8 cellular contexts compared by ENCODE assay signal in genomic region chr13:97627566-97627965, GRCh38.
DNase-seq lines count a peak whose midpoint lies in the region; ATAC-seq, FAIRE-seq and TF ChIP-seq lines count a peak whose summit lies in the region.

No MANE protein-coding gene starts in this region.

- H3K27me3 ChIP-seq in PC-9 (ENCODE audit: insufficient read depth, low read depth) (no peaks in the 10 kb centered on the region), foreskin keratinocyte (no peaks in the 10 kb centered on the region), gastrocnemius medialis (no peaks in the 10 kb centered on the region)

- H3K36me3 ChIP-seq in PC-9 (ENCODE audit: low read depth) (no peaks in the 10 kb centered on the region), gastrocnemius medialis (no peaks in the 10 kb centered on the region)

- ATAC-seq in foreskin keratinocyte (peak; percentile 65), gastrocnemius medialis (peak; percentile 98 to 99), HG03439 (IDR thresholded peaks at IDR 0.05; ENCODE audit: unreplicated experiment) (no peak)

- peak overlapping the region; percentile 20 for H3K4me2 ChIP-seq in PC-9

- H2AFZ ChIP-seq in PC-9, result no peak overlapping the region; the same call in 1 of the 2 replicates

- H4K20me1 ChIP-seq in PC-9 (ENCODE audit: insufficient read depth), result no peaks in the 10 kb centered on the region

- peak; percentile 89 for DNase-seq in H4 (ENCODE audit: low spot score)
- DNase-seq in PC-9, result peak in 1 of 2 experiments; percentile 66
- DNase-seq in foreskin keratinocyte, result peak in 1 of 2 donors; percentile 2
- DNase-seq in gastrocnemius medialis, result peak; percentile 78 to 91
- no peak for DNase-seq in NK-92 treated with Interleukin-12 subunit alpha and Interleukin-12 subunit beta, amount 100 ng/mL, for 24 hours (lab: John Stamatoyannopoulos, UW)
- DNase-seq in NCI-H1105 (lab: John Stamatoyannopoulos, UW), result no peak
- DNase-seq in D721Med (ENCODE audit: insufficient read length, low spot score), result no peak

- TF ChIP-seq POLR2A in gastrocnemius medialis (IDR thresholded peaks at IDR 0.05), result no peak

- POLR2A ChIA-PET in PC-9 (lab: Charles Lee; ENCODE audit: unreplicated experiment), result no interaction called here

- BruUV-seq in PC-9 (replicated peaks; lab: Mats Ljungman, UMichigan), result no TSS peak

- peak overlapping the region; percentile 13; the same call in 1 of the 2 replicates for H3K27ac ChIP-seq in PC-9
- no peak overlapping the region for H3K27ac ChIP-seq in foreskin keratinocyte
- H3K27ac ChIP-seq in gastrocnemius medialis, result peak overlapping the region in 3 of 4 donors; percentile 12 to 63 (median 27)

- intact Hi-C loops in PC-9 (cut with micrococcal nuclease; ENCODE audit: unreplicated experiment), result no loop called here
- intact Hi-C loops in gastrocnemius medialis (cut with DNase I; ENCODE audit: low total_unique reads), result no loop called here

- H3K9me3 ChIP-seq in PC-9 (ENCODE audit: insufficient read depth, low read depth) (no peaks in the 10 kb centered on the region), gastrocnemius medialis (no peaks in the 10 kb centered on the region)

- H3K79me2 ChIP-seq in PC-9 (ENCODE audit: low read depth), result no peaks in the 10 kb centered on the region

- TF ChIP-seq CTCF in PC-9 (conservative IDR thresholded peaks at IDR 0.05) (no peak), foreskin keratinocyte (conservative IDR thresholded peaks at IDR 0.05) (no peak), gastrocnemius medialis (IDR thresholded peaks at IDR 0.05 in 4 of 5, conservative IDR thresholded peaks at IDR 0.05 in 1 of 5) (no peak), D721Med (IDR thresholded peaks at IDR 0.05; ENCODE audit: insufficient read depth, missing control alignments) (no peak)

- H3F3A ChIP-seq in PC-9 (ENCODE audit: insufficient read depth, low read depth), result peaks cover 4% of the 10 kb centered on the region; the same call in 1 of the 2 replicates

- H3K4me1 ChIP-seq in PC-9 (replicated peaks; ENCODE audit: insufficient read depth) (peaks cover 5% of the 10 kb centered on the region; the same call in 1 of the 2 replicates), foreskin keratinocyte (no peaks in the 10 kb centered on the region), gastrocnemius medialis (peaks cover 7 to 12% of the 10 kb centered on the region in 2 donors)

- in situ Hi-C loops in gastrocnemius medialis (cut with MboI; ENCODE audit: low sequenced_read_pairs in 4 of 4), result no loop called here

- FAIRE-seq in D721Med (lab: Jason Lieb, UNC), result no peak

- 0 out of 2 replicates have a peak overlapping the region, but pooled peaks have one; percentile 17 for H3K4me3 ChIP-seq in PC-9
- H3K4me3 ChIP-seq in gastrocnemius medialis, result no peak overlapping the region

- H3K9me2 ChIP-seq in PC-9 (ENCODE audit: insufficient read depth), result 0 out of 2 replicates have a peak, but pooled peaks cover 9% of the 10 kb centered on the region

- CTCF ChIA-PET in PC-9 (lab: Charles Lee), result no interaction called here

Comparison
In these comparisons a context has a peak if more than half of its experiments do, and no peak if none do; other contexts are left out.
1. DNase-seq: peak in H4 (single experiment) and gastrocnemius medialis (2 of 2); none in NK-92 treated with Interleukin-12 subunit alpha and Interleukin-12 subunit beta, amount 100 ng/mL, for 24 hours (single experiment), NCI-H1105 (single experiment) and D721Med (single experiment).